ENCODE assay signal across 1 cellular context in the genomic region with DNA sequence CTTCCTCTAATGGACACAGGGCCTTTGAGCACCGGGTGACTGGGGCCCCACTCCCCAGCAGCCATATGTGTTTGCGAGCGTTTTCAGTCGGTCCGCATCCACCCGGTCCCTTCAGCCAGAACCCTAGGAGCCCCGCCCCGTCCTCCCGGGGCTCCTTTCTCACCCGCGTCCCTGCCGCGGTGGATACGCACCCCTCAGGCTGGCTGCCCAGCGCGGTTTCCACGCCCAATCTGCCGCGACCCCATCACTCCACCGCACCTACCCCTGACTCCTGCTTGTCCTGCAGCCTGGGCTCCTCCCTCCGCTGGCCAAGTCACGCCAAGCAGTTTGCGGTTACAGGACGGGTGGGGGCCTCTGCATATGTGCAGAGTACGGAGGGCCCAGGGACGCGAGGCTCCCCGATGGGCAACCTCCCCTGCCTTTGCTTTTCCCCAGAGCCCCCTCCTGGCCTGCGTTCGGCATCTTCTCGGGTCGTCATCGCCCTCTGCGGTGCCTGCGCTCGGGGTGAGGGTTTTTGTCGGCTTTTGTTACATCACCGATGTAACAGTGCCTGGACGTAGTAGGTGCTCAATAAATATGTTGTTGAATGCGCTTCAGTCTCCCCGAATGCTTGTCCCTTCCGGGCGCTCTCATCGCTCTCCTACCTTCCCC.
A peak's percentile ranks its signal among the peaks of the same experiment; 100 is the strongest.
TF ChIP-seq lines count a peak whose summit lies in the region.

No MANE protein-coding gene starts in this region.

TF ChIP-seq in K562, 482 proteins besides CTCF, POLR2A, EP300 and RAD21 (continued from another document and continues in another):
- no peak for TF ChIP-seq HNRNPL (IDR thresholded peaks at IDR 0.05; ENCODE audit: low read depth, low read length)
- TF ChIP-seq, protein P1, sequence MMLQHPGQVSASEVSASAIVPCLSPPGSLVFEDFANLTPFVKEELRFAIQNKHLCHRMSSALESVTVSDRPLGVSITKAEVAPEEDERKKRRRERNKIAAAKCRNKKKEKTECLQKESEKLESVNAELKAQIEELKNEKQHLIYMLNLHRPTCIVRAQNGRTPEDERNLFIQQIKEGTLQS (IDR thresholded peaks at IDR 0.05) = peak; percentile 31; the same call in 1 of the 2 replicates
- TF ChIP-seq, protein P1 (CRISPR knock-in tag; conservative IDR thresholded peaks at IDR 0.05) = 0 out of 2 replicates have a peak, but pooled peaks have one; percentile 64
- TF ChIP-seq, protein P2, sequence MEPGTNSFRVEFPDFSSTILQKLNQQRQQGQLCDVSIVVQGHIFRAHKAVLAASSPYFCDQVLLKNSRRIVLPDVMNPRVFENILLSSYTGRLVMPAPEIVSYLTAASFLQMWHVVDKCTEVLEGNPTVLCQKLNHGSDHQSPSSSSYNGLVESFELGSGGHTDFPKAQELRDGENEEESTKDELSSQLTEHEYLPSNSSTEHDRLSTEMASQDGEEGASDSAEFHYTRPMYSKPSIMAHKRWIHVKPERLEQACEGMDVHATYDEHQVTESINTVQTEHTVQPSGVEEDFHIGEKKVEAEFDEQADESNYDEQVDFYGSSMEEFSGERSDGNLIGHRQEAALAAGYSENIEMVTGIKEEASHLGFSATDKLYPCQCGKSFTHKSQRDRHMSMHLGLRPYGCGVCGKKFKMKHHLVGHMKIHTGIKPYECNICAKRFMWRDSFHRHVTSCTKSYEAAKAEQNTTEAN (CRISPR knock-in tag; IDR thresholded peaks at IDR 0.05) = no peak
- peak; percentile 56; the same call in 1 of the 2 replicates for TF ChIP-seq ESRRA (IDR thresholded peaks at IDR 0.05; ENCODE audit: borderline replicate concordance, low read depth)
- TF ChIP-seq SPI1 (IDR thresholded peaks at IDR 0.05; ENCODE audit: borderline replicate concordance, low read depth, low read length) = 0 out of 2 replicates have a peak, but pooled peaks have one; percentile 22
- no peak for TF ChIP-seq CBFA2T3 (IDR thresholded peaks at IDR 0.05)
- TF ChIP-seq XRCC4 (IDR thresholded peaks at IDR 0.05; ENCODE audit: extremely low read depth, insufficient read depth, insufficient read length) = no peak
- TF ChIP-seq, protein P3, sequence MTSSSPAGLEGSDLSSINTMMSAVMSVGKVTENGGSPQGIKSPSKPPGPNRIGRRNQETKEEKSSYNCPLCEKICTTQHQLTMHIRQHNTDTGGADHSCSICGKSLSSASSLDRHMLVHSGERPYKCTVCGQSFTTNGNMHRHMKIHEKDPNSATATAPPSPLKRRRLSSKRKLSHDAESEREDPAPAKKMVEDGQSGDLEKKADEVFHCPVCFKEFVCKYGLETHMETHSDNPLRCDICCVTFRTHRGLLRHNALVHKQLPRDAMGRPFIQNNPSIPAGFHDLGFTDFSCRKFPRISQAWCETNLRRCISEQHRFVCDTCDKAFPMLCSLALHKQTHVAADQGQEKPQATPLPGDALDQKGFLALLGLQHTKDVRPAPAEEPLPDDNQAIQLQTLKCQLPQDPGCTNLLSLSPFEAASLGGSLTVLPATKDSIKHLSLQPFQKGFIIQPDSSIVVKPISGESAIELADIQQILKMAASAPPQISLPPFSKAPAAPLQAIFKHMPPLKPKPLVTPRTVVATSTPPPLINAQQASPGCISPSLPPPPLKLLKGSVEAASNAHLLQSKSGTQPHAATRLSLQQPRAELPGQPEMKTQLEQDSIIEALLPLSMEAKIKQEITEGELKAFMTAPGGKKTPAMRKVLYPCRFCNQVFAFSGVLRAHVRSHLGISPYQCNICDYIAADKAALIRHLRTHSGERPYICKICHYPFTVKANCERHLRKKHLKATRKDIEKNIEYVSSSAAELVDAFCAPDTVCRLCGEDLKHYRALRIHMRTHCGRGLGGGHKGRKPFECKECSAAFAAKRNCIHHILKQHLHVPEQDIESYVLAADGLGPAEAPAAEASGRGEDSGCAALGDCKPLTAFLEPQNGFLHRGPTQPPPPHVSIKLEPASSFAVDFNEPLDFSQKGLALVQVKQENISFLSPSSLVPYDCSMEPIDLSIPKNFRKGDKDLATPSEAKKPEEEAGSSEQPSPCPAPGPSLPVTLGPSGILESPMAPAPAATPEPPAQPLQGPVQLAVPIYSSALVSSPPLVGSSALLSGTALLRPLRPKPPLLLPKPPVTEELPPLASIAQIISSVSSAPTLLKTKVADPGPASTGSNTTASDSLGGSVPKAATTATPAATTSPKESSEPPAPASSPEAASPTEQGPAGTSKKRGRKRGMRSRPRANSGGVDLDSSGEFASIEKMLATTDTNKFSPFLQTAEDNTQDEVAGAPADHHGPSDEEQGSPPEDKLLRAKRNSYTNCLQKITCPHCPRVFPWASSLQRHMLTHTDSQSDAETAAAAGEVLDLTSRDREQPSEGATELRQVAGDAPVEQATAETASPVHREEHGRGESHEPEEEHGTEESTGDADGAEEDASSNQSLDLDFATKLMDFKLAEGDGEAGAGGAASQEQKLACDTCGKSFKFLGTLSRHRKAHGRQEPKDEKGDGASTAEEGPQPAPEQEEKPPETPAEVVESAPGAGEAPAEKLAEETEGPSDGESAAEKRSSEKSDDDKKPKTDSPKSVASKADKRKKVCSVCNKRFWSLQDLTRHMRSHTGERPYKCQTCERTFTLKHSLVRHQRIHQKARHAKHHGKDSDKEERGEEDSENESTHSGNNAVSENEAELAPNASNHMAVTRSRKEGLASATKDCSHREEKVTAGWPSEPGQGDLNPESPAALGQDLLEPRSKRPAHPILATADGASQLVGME (CRISPR knock-in tag; IDR thresholded peaks at IDR 0.05) = 0 out of 2 replicates have a peak, but pooled peaks have one; percentile 31
- TF ChIP-seq, protein P4, sequence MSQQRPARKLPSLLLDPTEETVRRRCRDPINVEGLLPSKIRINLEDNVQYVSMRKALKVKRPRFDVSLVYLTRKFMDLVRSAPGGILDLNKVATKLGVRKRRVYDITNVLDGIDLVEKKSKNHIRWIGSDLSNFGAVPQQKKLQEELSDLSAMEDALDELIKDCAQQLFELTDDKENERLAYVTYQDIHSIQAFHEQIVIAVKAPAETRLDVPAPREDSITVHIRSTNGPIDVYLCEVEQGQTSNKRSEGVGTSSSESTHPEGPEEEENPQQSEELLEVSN (IDR thresholded peaks at IDR 0.05; ENCODE audit: borderline replicate concordance in 1 of 2, extremely low read depth in 1 of 2, insufficient read depth in 1 of 2, insufficient read length in 1 of 2, low read depth in 1 of 2, low read length in 1 of 2, poor library complexity in 1 of 2, severe bottlenecking in 1 of 2) = no peak
- TF ChIP-seq TARDBP (IDR thresholded peaks at IDR 0.05) = peak; percentile 11; the same call in 1 of the 2 replicates
- no peak; the same call in 1 of the 2 replicates for TF ChIP-seq KAT7 (CRISPR knock-in tag; IDR thresholded peaks at IDR 0.05; ENCODE audit: borderline replicate concordance)
- TF ChIP-seq RBFOX2 (IDR thresholded peaks at IDR 0.05; ENCODE audit: low read depth, low read length) = 0 out of 2 replicates have a peak, but pooled peaks have one; percentile 19
- TF ChIP-seq SIRT6 (IDR thresholded peaks at IDR 0.05; ENCODE audit: low read depth, low read length) = no peak
- TF ChIP-seq, protein P5, sequence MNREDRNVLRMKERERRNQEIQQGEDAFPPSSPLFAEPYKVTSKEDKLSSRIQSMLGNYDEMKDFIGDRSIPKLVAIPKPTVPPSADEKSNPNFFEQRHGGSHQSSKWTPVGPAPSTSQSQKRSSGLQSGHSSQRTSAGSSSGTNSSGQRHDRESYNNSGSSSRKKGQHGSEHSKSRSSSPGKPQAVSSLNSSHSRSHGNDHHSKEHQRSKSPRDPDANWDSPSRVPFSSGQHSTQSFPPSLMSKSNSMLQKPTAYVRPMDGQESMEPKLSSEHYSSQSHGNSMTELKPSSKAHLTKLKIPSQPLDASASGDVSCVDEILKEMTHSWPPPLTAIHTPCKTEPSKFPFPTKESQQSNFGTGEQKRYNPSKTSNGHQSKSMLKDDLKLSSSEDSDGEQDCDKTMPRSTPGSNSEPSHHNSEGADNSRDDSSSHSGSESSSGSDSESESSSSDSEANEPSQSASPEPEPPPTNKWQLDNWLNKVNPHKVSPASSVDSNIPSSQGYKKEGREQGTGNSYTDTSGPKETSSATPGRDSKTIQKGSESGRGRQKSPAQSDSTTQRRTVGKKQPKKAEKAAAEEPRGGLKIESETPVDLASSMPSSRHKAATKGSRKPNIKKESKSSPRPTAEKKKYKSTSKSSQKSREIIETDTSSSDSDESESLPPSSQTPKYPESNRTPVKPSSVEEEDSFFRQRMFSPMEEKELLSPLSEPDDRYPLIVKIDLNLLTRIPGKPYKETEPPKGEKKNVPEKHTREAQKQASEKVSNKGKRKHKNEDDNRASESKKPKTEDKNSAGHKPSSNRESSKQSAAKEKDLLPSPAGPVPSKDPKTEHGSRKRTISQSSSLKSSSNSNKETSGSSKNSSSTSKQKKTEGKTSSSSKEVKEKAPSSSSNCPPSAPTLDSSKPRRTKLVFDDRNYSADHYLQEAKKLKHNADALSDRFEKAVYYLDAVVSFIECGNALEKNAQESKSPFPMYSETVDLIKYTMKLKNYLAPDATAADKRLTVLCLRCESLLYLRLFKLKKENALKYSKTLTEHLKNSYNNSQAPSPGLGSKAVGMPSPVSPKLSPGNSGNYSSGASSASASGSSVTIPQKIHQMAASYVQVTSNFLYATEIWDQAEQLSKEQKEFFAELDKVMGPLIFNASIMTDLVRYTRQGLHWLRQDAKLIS (CRISPR knock-in tag; IDR thresholded peaks at IDR 0.05) = no peak
- no peak for TF ChIP-seq SRSF7 (optimal IDR thresholded peaks at IDR 0.05; ENCODE audit: low read depth, low read length)
- TF ChIP-seq, protein P6, sequence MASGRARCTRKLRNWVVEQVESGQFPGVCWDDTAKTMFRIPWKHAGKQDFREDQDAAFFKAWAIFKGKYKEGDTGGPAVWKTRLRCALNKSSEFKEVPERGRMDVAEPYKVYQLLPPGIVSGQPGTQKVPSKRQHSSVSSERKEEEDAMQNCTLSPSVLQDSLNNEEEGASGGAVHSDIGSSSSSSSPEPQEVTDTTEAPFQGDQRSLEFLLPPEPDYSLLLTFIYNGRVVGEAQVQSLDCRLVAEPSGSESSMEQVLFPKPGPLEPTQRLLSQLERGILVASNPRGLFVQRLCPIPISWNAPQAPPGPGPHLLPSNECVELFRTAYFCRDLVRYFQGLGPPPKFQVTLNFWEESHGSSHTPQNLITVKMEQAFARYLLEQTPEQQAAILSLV (tag; IDR thresholded peaks at IDR 0.05) = no peak
- TF ChIP-seq SP1 (CRISPR knock-in tag; IDR thresholded peaks at IDR 0.05) = peak; percentile 12; the same call in 1 of the 2 replicates
- TF ChIP-seq GABPB1 (CRISPR knock-in tag; IDR thresholded peaks at IDR 0.05) = peak; percentile 20; the same call in 1 of the 2 replicates
- TF ChIP-seq, protein P7, sequence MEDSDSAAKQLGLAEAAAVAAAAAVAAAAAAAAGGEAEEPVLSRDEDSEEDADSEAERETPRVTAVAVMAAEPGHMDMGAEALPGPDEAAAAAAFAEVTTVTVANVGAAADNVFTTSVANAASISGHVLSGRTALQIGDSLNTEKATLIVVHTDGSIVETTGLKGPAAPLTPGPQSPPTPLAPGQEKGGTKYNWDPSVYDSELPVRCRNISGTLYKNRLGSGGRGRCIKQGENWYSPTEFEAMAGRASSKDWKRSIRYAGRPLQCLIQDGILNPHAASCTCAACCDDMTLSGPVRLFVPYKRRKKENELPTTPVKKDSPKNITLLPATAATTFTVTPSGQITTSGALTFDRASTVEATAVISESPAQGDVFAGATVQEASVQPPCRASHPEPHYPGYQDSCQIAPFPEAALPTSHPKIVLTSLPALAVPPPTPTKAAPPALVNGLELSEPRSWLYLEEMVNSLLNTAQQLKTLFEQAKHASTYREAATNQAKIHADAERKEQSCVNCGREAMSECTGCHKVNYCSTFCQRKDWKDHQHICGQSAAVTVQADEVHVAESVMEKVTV (CRISPR knock-in tag; IDR thresholded peaks at IDR 0.05) = no peak
- no peak for TF ChIP-seq ZNF232 (CRISPR knock-in tag; IDR thresholded peaks at IDR 0.05)
- TF ChIP-seq MAZ (CRISPR knock-in tag; conservative IDR thresholded peaks at IDR 0.05 in 1 of 2, IDR thresholded peaks at IDR 0.05 in 1 of 2) = peak; percentile 30 to 57; a peak in 1 of 4 replicates
- peak; percentile 13; the same call in 1 of the 2 replicates for TF ChIP-seq CXXC5 (CRISPR knock-in tag; IDR thresholded peaks at IDR 0.05)
- no peak for TF ChIP-seq MYC (IDR thresholded peaks at IDR 0.05; ENCODE audit: low read depth, low read length)
- no peak for TF ChIP-seq MYC (CRISPR knock-in tag; IDR thresholded peaks at IDR 0.05; ENCODE audit: borderline replicate concordance, low read depth)
- TF ChIP-seq FIP1L1 (IDR thresholded peaks at IDR 0.05; ENCODE audit: low read depth, low read length, poor library complexity, severe bottlenecking) = peak; percentile 78
- TF ChIP-seq, protein P8, sequence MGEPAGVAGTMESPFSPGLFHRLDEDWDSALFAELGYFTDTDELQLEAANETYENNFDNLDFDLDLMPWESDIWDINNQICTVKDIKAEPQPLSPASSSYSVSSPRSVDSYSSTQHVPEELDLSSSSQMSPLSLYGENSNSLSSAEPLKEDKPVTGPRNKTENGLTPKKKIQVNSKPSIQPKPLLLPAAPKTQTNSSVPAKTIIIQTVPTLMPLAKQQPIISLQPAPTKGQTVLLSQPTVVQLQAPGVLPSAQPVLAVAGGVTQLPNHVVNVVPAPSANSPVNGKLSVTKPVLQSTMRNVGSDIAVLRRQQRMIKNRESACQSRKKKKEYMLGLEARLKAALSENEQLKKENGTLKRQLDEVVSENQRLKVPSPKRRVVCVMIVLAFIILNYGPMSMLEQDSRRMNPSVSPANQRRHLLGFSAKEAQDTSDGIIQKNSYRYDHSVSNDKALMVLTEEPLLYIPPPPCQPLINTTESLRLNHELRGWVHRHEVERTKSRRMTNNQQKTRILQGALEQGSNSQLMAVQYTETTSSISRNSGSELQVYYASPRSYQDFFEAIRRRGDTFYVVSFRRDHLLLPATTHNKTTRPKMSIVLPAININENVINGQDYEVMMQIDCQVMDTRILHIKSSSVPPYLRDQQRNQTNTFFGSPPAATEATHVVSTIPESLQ (CRISPR knock-in tag; IDR thresholded peaks at IDR 0.05) = no peak
- TF ChIP-seq PURB (CRISPR knock-in tag; IDR thresholded peaks at IDR 0.05; ENCODE audit: low read depth) = no peak
- TF ChIP-seq COPS2 (conservative IDR thresholded peaks at IDR 0.05) = no peak
- peak; percentile 72 for TF ChIP-seq RBM22 (IDR thresholded peaks at IDR 0.05; ENCODE audit: low read depth, low read length, poor library complexity, severe bottlenecking)
